In the genomic region with DNA sequence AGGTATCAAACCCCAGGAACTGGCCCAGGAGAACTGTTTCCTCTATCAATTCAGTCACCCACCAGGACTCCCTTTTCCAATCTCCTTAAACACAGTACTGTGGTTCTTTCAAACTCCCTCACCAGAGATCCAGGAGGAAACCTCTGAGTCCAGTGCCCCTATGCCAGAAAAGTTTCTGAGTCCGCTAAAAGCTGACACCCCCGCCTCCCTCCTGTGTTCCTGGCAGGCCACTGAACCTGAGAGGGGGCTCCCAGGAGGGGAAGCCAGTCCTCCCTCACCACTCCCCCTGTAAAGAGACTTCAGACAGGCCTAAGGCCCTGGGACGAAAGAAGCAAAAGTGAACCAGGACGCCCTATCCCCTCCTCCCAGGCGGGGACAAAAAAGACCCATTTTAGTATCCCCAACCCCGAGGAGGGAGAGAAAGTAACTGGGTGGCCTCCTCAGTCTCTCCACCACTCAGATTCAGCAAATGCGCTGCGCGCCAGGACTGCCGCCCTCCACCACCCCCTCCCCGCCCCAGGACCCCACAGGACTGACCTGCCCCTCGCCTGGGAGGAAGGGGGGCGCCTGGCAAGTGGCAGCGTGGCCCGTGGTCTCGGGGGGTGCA, we compare ENCODE assay signal across 7 cellular contexts. TPM values are rescaled to one million over a fixed set of nuclear protein-coding genes. Genes with fewer than 3 reads are reported as not detected.
DNase-seq lines count a peak whose midpoint lies in the region; ATAC-seq and TF ChIP-seq lines count a peak whose summit lies in the region.

No MANE protein-coding gene starts in this region.

- intact Hi-C loops in esophagus muscularis mucosa (cut with DNase I) (no loop called here), uterus (cut with DNase I; ENCODE audit: low total_unique reads) (no loop called here)

- peak overlapping the region; percentile 93 to 98 (median 96) for H3K4me3 Mint-ChIP-seq in naive B cell

- peaks cover 0 to 6% of the 10 kb centered on the region in 2 donors for H3K36me3 Mint-ChIP-seq in naive B cell

- peak overlapping the region; percentile 82 for H3K9ac ChIP-seq in ES-I3 (ENCODE audit: low read depth, low read length)

- H3K27ac Mint-ChIP-seq in naive B cell, result peak overlapping the region; percentile 65 to 91 (median 86)

- ATAC-seq in HG03159 (IDR thresholded peaks at IDR 0.05; ENCODE audit: unreplicated experiment) (peak; percentile 7), naive B cell (ENCODE audit: low read depth in 2 of 2) (peak; percentile 13 to 20)

- TF ChIP-seq EP300 in esophagus muscularis mucosa (IDR thresholded peaks at IDR 0.05), result no peak

- WGBS in esophagus muscularis mucosa, result 5% methylated on average over 6 of the region's 16 CpGs

- H3K27me3 Mint-ChIP-seq in naive B cell, result no peaks in the 10 kb centered on the region

- H3K4me1 ChIP-seq in ES-I3 (ENCODE audit: insufficient read depth, low read length) (no peaks in the 10 kb centered on the region; the same call in 1 of the 2 replicates), esophagus muscularis mucosa (peaks cover 35 to 65% (median 59%) of the 10 kb centered on the region in 4 donors), uterus (peaks cover 6 to 20% of the 10 kb centered on the region in 2 donors)

- H3K9me3 ChIP-seq in ES-I3 (ENCODE audit: control insufficient read depth, insufficient read depth, low read length), result no peaks in the 10 kb centered on the region
- no peaks in the 10 kb centered on the region for H3K9me3 ChIP-seq in WERI-Rb-1 (ENCODE audit: severe bottlenecking)
- no peaks in the 10 kb centered on the region for H3K9me3 ChIP-seq in esophagus muscularis mucosa
- no peaks in the 10 kb centered on the region for H3K9me3 ChIP-seq in uterus

- H3K4me3 ChIP-seq in WERI-Rb-1 (ENCODE audit: low read depth, low read length), result peak overlapping the region; percentile 77
- H3K4me3 ChIP-seq in esophagus muscularis mucosa, result peak overlapping the region; percentile 73 to 96 (median 92)
- H3K4me3 ChIP-seq in uterus, result peak overlapping the region; percentile 76 to 96

- no peak for TF ChIP-seq CTCF in WERI-Rb-1 (IDR thresholded peaks at IDR 0.05; ENCODE audit: low read depth, low read length)
- no peak for TF ChIP-seq CTCF in esophagus muscularis mucosa (IDR thresholded peaks at IDR 0.05)
- no peak for TF ChIP-seq CTCF in uterus (IDR thresholded peaks at IDR 0.05)

- H3K27ac ChIP-seq in WERI-Rb-1 (peak overlapping the region; percentile 88), esophagus muscularis mucosa (replicated peaks in 1 of 4) (peak overlapping the region; percentile 92 to 98 (median 92)), uterus (peak overlapping the region; percentile 94 to 95)

- H3K27me3 ChIP-seq in WERI-Rb-1 (ENCODE audit: insufficient read depth, low read depth, severe bottlenecking) (no peaks in the 10 kb centered on the region), esophagus muscularis mucosa (no peaks in the 10 kb centered on the region), uterus (no peaks in the 10 kb centered on the region)

- H3K36me3 ChIP-seq in ES-I3 (ENCODE audit: insufficient read depth, low read length), result no peaks in the 10 kb centered on the region
- H3K36me3 ChIP-seq in WERI-Rb-1, result peaks cover 32% of the 10 kb centered on the region
- peaks cover 0 to 22% (median 16%) of the 10 kb centered on the region in 4 donors for H3K36me3 ChIP-seq in esophagus muscularis mucosa
- no peaks in the 10 kb centered on the region for H3K36me3 ChIP-seq in uterus

- TF ChIP-seq POLR2A in esophagus muscularis mucosa (IDR thresholded peaks at IDR 0.05; ENCODE audit: low read depth) (no peak), uterus (IDR thresholded peaks at IDR 0.05) (no peak)

- peaks cover 45 to 60% (median 58%) of the 10 kb centered on the region in 3 donors for H3K4me1 Mint-ChIP-seq in naive B cell

- H3K9me3 Mint-ChIP-seq in naive B cell, result no peaks in the 10 kb centered on the region

- DNase-seq in WERI-Rb-1, result peak; percentile 73
- DNase-seq in esophagus muscularis mucosa (ENCODE audit: extremely low spot score), result no peak
- DNase-seq in naive B cell, result no peak
- DNase-seq in uterus, result peak; percentile 39 to 44
- DNase-seq in NCI-H2196 (lab: John Stamatoyannopoulos, UW; ENCODE audit: unreplicated experiment), result no peak

RNA-seq across cellular contexts. Expression of gene SLC41A1, which starts 0.6 kb away (rescaled TPM):
- 10 to 100 TPM; 22.4 to 37.1 (median 30.6) TPM for total RNA-seq in esophagus muscularis mucosa
- polyA plus RNA-seq in naive B cell (ENCODE audit: low read depth in 6 of 6), result 10 to 100 TPM in 4 of 6 donors, 1 to 10 TPM in 1, under 1 TPM in 1; 0.11 to 14.4 (median 10.5) TPM
- 10 to 100 TPM in 3 of 4 donors, 1 to 10 TPM in 1; 1.0 to 35.4 (median 23.5) TPM for total RNA-seq in uterus

RNA-seq across cellular contexts. Expression of gene RAB29, which starts 37.1 kb away (rescaled TPM):
- 10 to 100 TPM; 28.5 to 59.2 (median 41.8) TPM for total RNA-seq in esophagus muscularis mucosa
- 100 to 1,000 TPM in 4 of 6 donors, 10 to 100 TPM in 2; 70.2 to 136 (median 112) TPM for polyA plus RNA-seq in naive B cell (ENCODE audit: low read depth in 6 of 6)
- total RNA-seq in uterus, result 10 to 100 TPM in 3 of 4 donors, 1 to 10 TPM in 1; 6.8 to 27.9 (median 12.1) TPM

RNA-seq across cellular contexts. Expression of gene PM20D1, which starts 37.6 kb away (rescaled TPM):
- total RNA-seq in esophagus muscularis mucosa (1 to 10 TPM in 1 of 4 donors, under 1 TPM in 1, not detected in 2; 0.29 to 2.5 TPM), uterus (under 1 TPM in 2 of 4 donors, not detected in 2; 0.59 to 0.69 TPM)
- polyA plus RNA-seq in naive B cell (ENCODE audit: low read depth in 6 of 6), result 1 to 10 TPM in 3 of 6 donors, under 1 TPM in 2, not detected in 1; 0.43 to 3.0 (median 1.0) TPM

Comparison
In these comparisons a context has a peak if more than half of its experiments do, and no peak if none do; other contexts are left out.
1. DNase-seq: peak in WERI-Rb-1 (single experiment) and uterus (2 of 2); none in esophagus muscularis mucosa (single experiment), naive B cell (single experiment) and NCI-H2196 (single experiment).
2. Peak in every context shown above with its lines, with median percentiles within 50 percentile points of each other: H3K27ac ChIP-seq and H3K4me3 ChIP-seq.